16 cellular contexts compared by ENCODE assay signal in genomic region chr10:80160361-80161128, GRCh38. TPM values are rescaled to one million over a fixed set of nuclear protein-coding genes. Genes with fewer than 3 reads are reported as not detected.
DNase-seq lines count a peak whose midpoint lies in the region; ATAC-seq and TF ChIP-seq lines count a peak whose summit lies in the region.
"Had no signal": no experiment of that assay in that cellular context is flagged by ENCODE, and none has a peak within 500 bp of the region (broad histone marks: within the 10 kb centered on the region; RNA-seq: fewer than 3 reads in every experiment).

No MANE protein-coding gene starts in this region.

- H2BK120ac ChIP-seq in IMR-90 (ENCODE audit: low read depth, low read length) (peak overlapping the region; percentile 95; the same call in 1 of the 2 replicates), neuronal stem cell (ENCODE audit: low read depth, low read length) (no peak overlapping the region)

- H3K27ac ChIP-seq in IMR-90 (ENCODE audit: insufficient read depth, low read length), result no peak overlapping the region
- no peak overlapping the region for H3K27ac ChIP-seq in neuronal stem cell (replicated peaks; ENCODE audit: low read length)
- H3K27ac ChIP-seq: cardiac muscle cell had no signal

- H2AK9ac ChIP-seq in IMR-90 (replicated peaks; ENCODE audit: low read depth, low read length, poor library complexity), result peak overlapping the region; percentile 37

- H3K9me3 Mint-ChIP-seq in CD14-positive monocyte, result no peaks in the 10 kb centered on the region
- no peaks in the 10 kb centered on the region for H3K9me3 Mint-ChIP-seq in central memory CD8-positive, alpha-beta T cell

- H3K4me3 ChIP-seq in IMR-90 (ENCODE audit: insufficient read depth, low read depth, low read length), result no peak overlapping the region
- H3K4me3 ChIP-seq in neuronal stem cell (ENCODE audit: low read length in 2 of 2), result no peak overlapping the region
- H3K4me3 ChIP-seq: cardiac muscle cell, lower lobe of right lung had no signal

- H2BK12ac ChIP-seq in neuronal stem cell (ENCODE audit: low read length), result peak overlapping the region; percentile 68

- DNase-seq in CD14-positive monocyte (ENCODE audit: low spot score) (no peak), IMR-90 (no peak), neuronal stem cell (ENCODE audit: low spot score) (no peak), SIG-M5 (lab: John Stamatoyannopoulos, UW) (no peak), SK-N-DZ (ENCODE audit: low spot score) (no peak)
- no peak for DNase-seq in central memory CD8-positive, alpha-beta T cell (ENCODE audit: low spot score in 2 of 2)
- DNase-seq: activated T-cell treated with anti-CD3 and anti-CD28 coated beads for 4 hours; BE2C; hippocampal formation; lower lobe of right lung; NCI-H1436 treated with DMSO at 0.1 percent for 48 hours; NCI-H526 treated with DMSO at 0.1 percent for 48 hours; stimulated activated CD4-positive, alpha-beta T cell treated with anti-CD3 and anti-CD28 coated beads, Interleukin-1b, Interleukin-23, amount 100 ng/mL, for 48 hours had no signal

- peaks cover 14% of the 10 kb centered on the region for H4K20me1 ChIP-seq in IMR-90 (ENCODE audit: insufficient read depth, low read length)

- H4K91ac ChIP-seq in IMR-90 (ENCODE audit: insufficient read depth, low read depth, low read length) (peak overlapping the region; percentile 34), neuronal stem cell (ENCODE audit: low read depth, low read length, poor library complexity) (no peak overlapping the region)

- BruUV-seq in IMR-90 (replicated peaks; lab: Mats Ljungman, UMichigan), result no TSS peak

- H3K9ac ChIP-seq in IMR-90 (ENCODE audit: low read depth, low read length) (no peak overlapping the region), neuronal stem cell (ENCODE audit: low read depth, low read length, poor library complexity) (peak overlapping the region; percentile 6)

- ATAC-seq in IMR-90 (ENCODE audit: low read depth), result no peak
- ATAC-seq in central memory CD8-positive, alpha-beta T cell (replicated peaks; ENCODE audit: extremely low read depth, poor library complexity, severe bottlenecking), result no peak
- no peak for ATAC-seq in HG02884 (IDR thresholded peaks at IDR 0.05; ENCODE audit: unreplicated experiment)
- no peak for ATAC-seq in GM18873 (IDR thresholded peaks at IDR 0.05; ENCODE audit: low FRiP score, unreplicated experiment)
- ATAC-seq: lower lobe of right lung had no signal

- no peak overlapping the region for H3K56ac ChIP-seq in IMR-90 (ENCODE audit: extremely low read depth, insufficient read depth, low read length)

- H4K8ac ChIP-seq in IMR-90 (ENCODE audit: low read depth in 2 of 2, low read length in 2 of 2) (no peak overlapping the region), neuronal stem cell (ENCODE audit: low read depth, low read length) (no peak overlapping the region)

- H2BK5ac ChIP-seq in IMR-90 (ENCODE audit: low read depth, low read length, poor library complexity, severe bottlenecking) (no peak overlapping the region), neuronal stem cell (ENCODE audit: low read length) (no peak overlapping the region)

- H2AFZ ChIP-seq in IMR-90 (replicated peaks; ENCODE audit: low read length, poor library complexity) (no peak overlapping the region), neuronal stem cell (ENCODE audit: low read length) (no peak overlapping the region)

- peak overlapping the region; percentile 1 to 77 (median 28) for H3K27ac Mint-ChIP-seq in CD14-positive monocyte
- H3K27ac Mint-ChIP-seq in central memory CD8-positive, alpha-beta T cell (ENCODE audit: low read depth), result peak overlapping the region; percentile 56

- H3K23ac ChIP-seq in IMR-90 (ENCODE audit: low read depth, low read length) (peak overlapping the region; percentile 22; the same call in 1 of the 2 replicates), neuronal stem cell (ENCODE audit: low read depth, low read length, poor library complexity) (no peak overlapping the region)

- no peak overlapping the region; the same call in 1 of the 2 replicates for H3K14ac ChIP-seq in IMR-90 (replicated peaks; ENCODE audit: low read depth, low read length)
- H3K14ac ChIP-seq in neuronal stem cell (ENCODE audit: low read length), result no peak overlapping the region

- peak overlapping the region; percentile 74 for H2AK5ac ChIP-seq in IMR-90 (ENCODE audit: low read depth, low read length)
- peak overlapping the region; percentile 17 for H2AK5ac ChIP-seq in neuronal stem cell (ENCODE audit: low read depth, low read length)

- CTCF ChIA-PET in IMR-90 (lab: Yijun Ruan, JAX), result interaction anchor here (1.1 kb wide), 1 partner anchor 43 kb away, joined by 4 read pairs; no protein-coding TSS in a partner anchor

- H3K36me3 Mint-ChIP-seq in CD14-positive monocyte, result peaks cover 99 to 100% of the 10 kb centered on the region in 2 donors
- peaks cover 64% of the 10 kb centered on the region for H3K36me3 Mint-ChIP-seq in central memory CD8-positive, alpha-beta T cell (ENCODE audit: insufficient read depth)

- 96% methylated on average over 10 of the region's 15 CpGs; no CpG with 5 or more reads in 1 of the 2 experiments for WGBS in IMR-90 (ENCODE audit: extremely low coverage in 2 of 2, insufficient read length in 1 of 2), 2 experiments
- no CpG with 5 or more reads among the region's 15 CpGs for WGBS in neuronal stem cell (ENCODE audit: extremely low coverage in 2 of 2, insufficient read length in 2 of 2, insufficient replicate concordance in 1 of 2), 2 donors

- no peak overlapping the region; the same call in 2 of the 3 replicates for H2BK15ac ChIP-seq in IMR-90 (ENCODE audit: low read depth, low read length)
- no peak overlapping the region for H2BK15ac ChIP-seq in neuronal stem cell (ENCODE audit: low read length)

- peaks cover 64% of the 10 kb centered on the region for H3K9me1 ChIP-seq in IMR-90 (ENCODE audit: insufficient read depth, low read length)

- no peak overlapping the region for H4K5ac ChIP-seq in IMR-90 (ENCODE audit: low read depth, low read length)

- POLR2A ChIA-PET in IMR-90 (lab: Charles Lee; ENCODE audit: unreplicated experiment), result no interaction called here

- TF ChIP-seq RAD21 in IMR-90 (IDR thresholded peaks at IDR 0.05; ENCODE audit: low read length), result no peak

- no peaks in the 10 kb centered on the region for H3K27me3 Mint-ChIP-seq in CD14-positive monocyte (ENCODE audit: low read depth in 3 of 3)
- no peaks in the 10 kb centered on the region for H3K27me3 Mint-ChIP-seq in central memory CD8-positive, alpha-beta T cell

- H3K36me3 ChIP-seq in IMR-90 (ENCODE audit: control insufficient read depth, insufficient read depth, low read length), result peaks cover 63% of the 10 kb centered on the region
- H3K36me3 ChIP-seq in neuronal stem cell (replicated peaks in 1 of 2; ENCODE audit: control insufficient read depth in 2 of 2, insufficient read depth in 2 of 2, low read length in 2 of 2), result no peaks in the 10 kb centered on the region
- H3K36me3 ChIP-seq: BE2C had no signal

- H3K4me1 Mint-ChIP-seq in CD14-positive monocyte, result peaks cover 33% of the 10 kb centered on the region
- peaks cover 20% of the 10 kb centered on the region for H3K4me1 Mint-ChIP-seq in central memory CD8-positive, alpha-beta T cell

- no peaks in the 10 kb centered on the region for H3K27me3 ChIP-seq in IMR-90 (ENCODE audit: control insufficient read depth, insufficient read depth, low read length)
- H3K27me3 ChIP-seq in neuronal stem cell (ENCODE audit: control insufficient read depth in 3 of 3, insufficient read depth in 3 of 3, low read depth in 1 of 3, low read length in 3 of 3), result no peaks in the 10 kb centered on the region
- H3K27me3 ChIP-seq: BE2C, cardiac muscle cell had no signal

- H3K18ac ChIP-seq in IMR-90 (ENCODE audit: low read depth, low read length), result no peak overlapping the region
- H3K18ac ChIP-seq in neuronal stem cell (ENCODE audit: low read length), result peak overlapping the region; percentile 63

- TF ChIP-seq POLR2A in IMR-90 (IDR thresholded peaks at IDR 0.05; ENCODE audit: low read depth, low read length), result no peak

- intact Hi-C loops in CD14-positive monocyte (cut with micrococcal nuclease), result loop anchor here in 1 of 2 donors (5.0 kb wide), 1 partner anchor 47 kb away; the partner anchor contains the start of gene ANXA11
- intact Hi-C loops in IMR-90 (cut with micrococcal nuclease), result no loop called here

- TF ChIP-seq CTCF in CD14-positive monocyte (IDR thresholded peaks at IDR 0.05) (no peak), IMR-90 (conservative IDR thresholded peaks at IDR 0.05; ENCODE audit: low read depth, low read length) (no peak)

- H3K4me3 Mint-ChIP-seq in CD14-positive monocyte, result no peak overlapping the region
- no peak overlapping the region for H3K4me3 Mint-ChIP-seq in central memory CD8-positive, alpha-beta T cell

- H3K79me1 ChIP-seq in IMR-90 (ENCODE audit: low read depth in 1 of 2, low read length in 2 of 2) (peaks cover 30 to 84% of the 10 kb centered on the region in 2 experiments), neuronal stem cell (ENCODE audit: low read depth, low read length) (no peaks in the 10 kb centered on the region)

- H3K4me1 ChIP-seq in IMR-90 (ENCODE audit: control insufficient read depth, insufficient read depth, low read length) (peaks cover 54% of the 10 kb centered on the region), neuronal stem cell (ENCODE audit: control insufficient read depth in 2 of 2, insufficient read depth in 1 of 2, low read depth in 1 of 2, low read length in 2 of 2) (peaks cover 2 to 8% of the 10 kb centered on the region in 2 donors)

- H3K4me2 ChIP-seq in IMR-90 (ENCODE audit: low read depth, low read length) (no peak overlapping the region), neuronal stem cell (ENCODE audit: insufficient read depth, low read length, poor library complexity, severe bottlenecking) (no peak overlapping the region)

- H3K9me3 ChIP-seq in IMR-90 (ENCODE audit: control insufficient read depth, insufficient read depth, low read length) (no peaks in the 10 kb centered on the region), neuronal stem cell (replicated peaks in 1 of 2; ENCODE audit: control insufficient read depth in 2 of 2, insufficient read depth in 1 of 2, low read depth in 1 of 2, low read length in 2 of 2) (no peaks in the 10 kb centered on the region)
- H3K9me3 ChIP-seq: BE2C, lower lobe of right lung had no signal

- in situ Hi-C loops in IMR-90 (cut with MboI; ENCODE audit: low sequenced_read_pairs), result loop anchor here (25.0 kb wide), 1 partner anchor 302 kb away; the partner anchor contains the start of gene TSPAN14

- H3K4ac ChIP-seq in IMR-90 (ENCODE audit: low read depth, low read length), result peak overlapping the region; percentile 38
- no peak overlapping the region for H3K4ac ChIP-seq in neuronal stem cell (ENCODE audit: low read length)

- dilution Hi-C loops in IMR-90 (cut with HindIII; ENCODE audit: low sequenced_read_pairs, unreplicated experiment), result no loop called here

- H2BK20ac ChIP-seq in IMR-90 (ENCODE audit: low read depth, low read length), result no peak overlapping the region

RNA-seq across cellular contexts. Expression of gene PLAC9, which starts 28.0 kb away (rescaled TPM):
- polyA plus RNA-seq in CD14-positive monocyte (not detected), IMR-90 (2012; rRNA removed) (12.2 and 15.6 TPM in 2 replicates)
- 1.6 and 1.9 TPM in 2 replicates for total RNA-seq in IMR-90 (2012; rRNA removed)
- 8.4 and 13.4 TPM in 2 replicates for polyA plus RNA-seq in IMR-90 (2012; cell fraction: cytosol; rRNA removed)
- polyA plus RNA-seq in IMR-90 (2012; cell fraction: nucleus; rRNA removed; ENCODE audit: low replicate concordance), result 2.1 and 3.1 TPM in 2 replicates
- polyA plus RNA-seq in neuronal stem cell (2013, experiment 1 of 2), result 1.3 TPM
- polyA plus RNA-seq in neuronal stem cell (2013, experiment 2 of 2), result 1.3 TPM
- not detected in 2 replicates for polyA plus RNA-seq in SK-N-DZ (2014; cell fraction: cytosol; rRNA removed)
- not detected in 2 replicates for polyA plus RNA-seq in SK-N-DZ (2014; cell fraction: nucleus; rRNA removed)
- total RNA-seq: cardiac muscle cell had no signal

RNA-seq across cellular contexts. Expression of gene ANXA11, which starts 44.8 kb away (rescaled TPM):
- 100 to 1,000 TPM; 134 to 174 TPM for polyA plus RNA-seq in CD14-positive monocyte
- 39.4 and 40.8 TPM in 2 replicates for total RNA-seq in IMR-90 (2012; rRNA removed)
- 109 and 114 TPM in 2 replicates for polyA plus RNA-seq in IMR-90 (2012; rRNA removed)
- polyA plus RNA-seq in IMR-90 (2012; cell fraction: cytosol; rRNA removed), result 104 and 105 TPM in 2 replicates
- polyA plus RNA-seq in IMR-90 (2012; cell fraction: nucleus; rRNA removed; ENCODE audit: low replicate concordance), result 86.2 and 114 TPM in 2 replicates
- 47.4 TPM for polyA plus RNA-seq in neuronal stem cell (2013, experiment 1 of 2)
- polyA plus RNA-seq in neuronal stem cell (2013, experiment 2 of 2), result 40.6 TPM
- 1.2 and 1.7 TPM in 2 replicates for polyA plus RNA-seq in SK-N-DZ (2014; cell fraction: cytosol; rRNA removed)
- 0.92 and 1.2 TPM in 2 replicates for polyA plus RNA-seq in SK-N-DZ (2014; cell fraction: nucleus; rRNA removed)
